13 cellular contexts compared by ENCODE assay signal in the genomic region with DNA sequence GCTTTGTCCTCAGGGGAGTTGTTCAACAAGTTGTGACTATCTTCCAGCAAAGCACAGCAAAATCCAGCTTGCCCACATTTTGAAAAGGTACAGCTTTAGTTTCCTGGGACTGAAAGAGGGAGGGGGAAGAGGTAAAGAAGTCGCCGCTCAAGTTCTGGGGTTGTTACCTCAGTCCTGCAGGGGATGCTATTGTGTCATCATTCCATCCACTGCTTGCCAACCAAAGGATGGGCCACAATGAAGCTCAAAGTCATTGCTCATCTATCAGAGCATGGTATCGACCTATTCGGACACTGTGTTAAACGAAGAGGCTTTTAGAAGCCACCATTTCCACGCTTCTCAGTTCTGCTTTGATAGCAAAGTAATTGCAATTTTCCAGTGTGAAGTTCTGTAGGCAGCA. TPM values are rescaled to one million over a fixed set of nuclear protein-coding genes. Genes with fewer than 3 reads are reported as not detected.
A peak's percentile ranks its signal among the peaks of the same experiment; 100 is the strongest.
DNase-seq lines count a peak whose midpoint lies in the region; ATAC-seq, FAIRE-seq and TF ChIP-seq lines count a peak whose summit lies in the region.
"Had no signal": no experiment of that assay in that cellular context is flagged by ENCODE, and none has a peak within 500 bp of the region (broad histone marks: within the 10 kb centered on the region; RNA-seq: fewer than 3 reads in every experiment).

No MANE protein-coding gene starts in this region.

- DNase-seq in A549 (ENCODE audit: low read depth in 1 of 2, low spot score in 1 of 2): peak; percentile 6 to 31
- DNase-seq in GM12891 (ENCODE audit: insufficient read length, low spot score): peak; percentile 5
- peak in 1 of 2 experiments; percentile 1 for DNase-seq in PC-9
- peak; percentile 12 for DNase-seq in glomerular visceral epithelial cell (ENCODE audit: extremely low spot score)
- no peak for DNase-seq in posterior vena cava (ENCODE audit: low spot score)
- DNase-seq in RKO (ENCODE audit: low spot score): no peak
- DNase-seq: activated CD8-positive, alpha-beta memory T cell treated with anti-CD3 and anti-CD28 coated beads, Interleukin-2, amount 10 ng/mL, durations not matched to agents 7 days and 5 days; heart right ventricle; NCI-H1105 had no signal

- CTCF ChIA-PET in A549 (lab: Yijun Ruan, JAX) (interaction anchor here (1.0 to 1.4 kb wide), 4 partner anchors 13 to 348 kb away, joined by 3 to 5 read pairs (median 4); no protein-coding TSS in a partner anchor), PC-9 (lab: Charles Lee) (no interaction called here)

- intact Hi-C loops in PC-9 (cut with micrococcal nuclease; ENCODE audit: unreplicated experiment) (no loop called here), posterior vena cava (cut with DNase I) (no loop called here)

- 0 out of 3 replicates have a peak, but pooled peaks have one; percentile 18 for TF ChIP-seq CTCF in A549 (IDR thresholded peaks at IDR 0.05)
- 0 out of 2 replicates have a peak, but pooled peaks have one; percentile 25 for TF ChIP-seq CTCF in PC-9 (conservative IDR thresholded peaks at IDR 0.05)

- no TSS peak for BruUV-seq in PC-9 (replicated peaks; lab: Mats Ljungman, UMichigan)

- no peaks in the 10 kb centered on the region for H3K27me3 ChIP-seq in PC-9 (ENCODE audit: insufficient read depth, low read depth)

- no peak for TF ChIP-seq POLR2A in A549 (IDR thresholded peaks at IDR 0.05; ENCODE audit: low read length)
- no peak for TF ChIP-seq POLR2A in GM12891 (IDR thresholded peaks at IDR 0.05; ENCODE audit: low read depth, low read length)

- ATAC-seq in A549 (peak in 1 of 2 experiments; percentile 69; a peak in 3 of 6 replicates), HG02870 (IDR thresholded peaks at IDR 0.05; ENCODE audit: unreplicated experiment) (no peak), HG03354 (IDR thresholded peaks at IDR 0.05; ENCODE audit: poor library complexity, severe bottlenecking, unreplicated experiment) (no peak)
- ATAC-seq: activated CD8-positive, alpha-beta memory T cell treated with anti-CD3 and anti-CD28 coated beads, Interleukin-2, amount 10 ng/mL, durations not matched to agents 7 days and 5 days; heart right ventricle had no signal

- H3K9me3 ChIP-seq in A549 (no peaks in the 10 kb centered on the region), PC-9 (ENCODE audit: insufficient read depth, low read depth) (no peaks in the 10 kb centered on the region)
- H3K9me3 ChIP-seq: heart right ventricle, SJSA1 had no signal

- H3K9me2 ChIP-seq in PC-9 (ENCODE audit: insufficient read depth): no peaks in the 10 kb centered on the region

- H4K20me1 ChIP-seq in PC-9 (ENCODE audit: insufficient read depth): no peaks in the 10 kb centered on the region

- H3K4me2 ChIP-seq in A549 (no peak overlapping the region), PC-9 (no peak overlapping the region)

- H3K27ac ChIP-seq in A549: no peak overlapping the region
- H3K27ac ChIP-seq in PC-9: no peak overlapping the region
- H3K27ac ChIP-seq: heart right ventricle, SJSA1 had no signal

- TF ChIP-seq RAD21 in A549 (conservative IDR thresholded peaks at IDR 0.05 in 1 of 2, IDR thresholded peaks at IDR 0.05 in 1 of 2): peak; percentile 28 to 55; a peak in 3 of 5 replicates

- H3K4me1 ChIP-seq in A549 (no peaks in the 10 kb centered on the region), PC-9 (replicated peaks; ENCODE audit: insufficient read depth) (no peaks in the 10 kb centered on the region)
- H3K4me1 ChIP-seq: heart right ventricle, SJSA1 had no signal

- TF ChIP-seq EP300 in A549 (IDR thresholded peaks at IDR 0.05): no peak

- WGBS in A549 (ENCODE audit: missing lambda C conversion rate): 5% methylated on average over 6 of the region's 6 CpGs

- no peaks in the 10 kb centered on the region for H3F3A ChIP-seq in PC-9 (ENCODE audit: insufficient read depth, low read depth)

- POLR2A ChIA-PET in A549 (lab: Yijun Ruan, JAX) (no interaction called here), PC-9 (lab: Charles Lee; ENCODE audit: unreplicated experiment) (no interaction called here)

- no peak overlapping the region for H2AFZ ChIP-seq in PC-9

- no peaks in the 10 kb centered on the region for H3K36me3 ChIP-seq in PC-9 (ENCODE audit: low read depth)
- H3K36me3 ChIP-seq: heart right ventricle, SJSA1 had no signal

- H3K4me3 ChIP-seq in A549: no peak overlapping the region
- no peak overlapping the region for H3K4me3 ChIP-seq in PC-9
- H3K4me3 ChIP-seq: heart right ventricle, SJSA1 had no signal

- FAIRE-seq in A549 (lab: Jason Lieb, UNC) (no peak), GM12891 (lab: Jason Lieb, UNC) (peak; percentile 68)

- no peaks in the 10 kb centered on the region for H3K79me2 ChIP-seq in PC-9 (ENCODE audit: low read depth)

TF ChIP-seq in A549, 52 proteins besides CTCF, POLR2A, EP300 and RAD21:
- TF ChIP-seq ESRRA (IDR thresholded peaks at IDR 0.05; ENCODE audit: borderline replicate concordance, low read length) (no peak), SMC3 (IDR thresholded peaks at IDR 0.05) (peak; percentile 18; the same call in 1 of the 3 replicates)

TF ChIP-seq in GM12891, 5 proteins besides CTCF, POLR2A, EP300 and RAD21:
- TF ChIP-seq POU2F2 (IDR thresholded peaks at IDR 0.05; ENCODE audit: low read depth, low read length) (no peak), POLR2AphosphoS5 (IDR thresholded peaks at IDR 0.05; ENCODE audit: low read depth, low read length) (no peak), TAF1 (IDR thresholded peaks at IDR 0.05; ENCODE audit: low read depth, low read length) (no peak)

RNA-seq across cellular contexts. Expression of gene NPY, which starts 34.3 kb away (rescaled TPM):
- polyA plus RNA-seq in A549 (2011; rRNA removed) (not detected in 2 replicates), A549 (2017; fragmentation: RNase III; extraction: RNeasy Plus Mini Kit Qiagen cat#74134 plus additional on column Dnase treatment) (not detected in 3 replicates)
- not detected in 2 replicates for polyA plus RNA-seq in A549 (2012; cell fraction: cytosol; rRNA removed)
- polyA plus RNA-seq in A549 (2012; cell fraction: nucleus; rRNA removed): not detected in 2 replicates
- polyA minus RNA-seq in A549 (2011; rRNA and poly(A)+ RNA removed): not detected in 2 replicates
- polyA plus RNA-seq in GM12891 (2012; ENCODE audit: low read depth, missing spikeins): not detected
- total RNA-seq in PC-9 (2021) (not detected in 2 replicates), posterior vena cava (not detected)
- total RNA-seq: activated CD8-positive, alpha-beta memory T cell treated with anti-CD3 and anti-CD28 coated beads, Interleukin-2, amount 10 ng/mL, durations not matched to agents 7 days and 5 days; cardiac septum; heart right ventricle; SJSA1 had no signal

Comparison
In these comparisons a context has a peak if more than half of its experiments do, and no peak if none do; other contexts are left out.
1. DNase-seq: peak in A549 (2 of 2), GM12891 (single experiment) and glomerular visceral epithelial cell (single experiment); none in posterior vena cava (single experiment) and RKO (single experiment).